30 cellular contexts compared by ENCODE assay signal in the genomic region with DNA sequence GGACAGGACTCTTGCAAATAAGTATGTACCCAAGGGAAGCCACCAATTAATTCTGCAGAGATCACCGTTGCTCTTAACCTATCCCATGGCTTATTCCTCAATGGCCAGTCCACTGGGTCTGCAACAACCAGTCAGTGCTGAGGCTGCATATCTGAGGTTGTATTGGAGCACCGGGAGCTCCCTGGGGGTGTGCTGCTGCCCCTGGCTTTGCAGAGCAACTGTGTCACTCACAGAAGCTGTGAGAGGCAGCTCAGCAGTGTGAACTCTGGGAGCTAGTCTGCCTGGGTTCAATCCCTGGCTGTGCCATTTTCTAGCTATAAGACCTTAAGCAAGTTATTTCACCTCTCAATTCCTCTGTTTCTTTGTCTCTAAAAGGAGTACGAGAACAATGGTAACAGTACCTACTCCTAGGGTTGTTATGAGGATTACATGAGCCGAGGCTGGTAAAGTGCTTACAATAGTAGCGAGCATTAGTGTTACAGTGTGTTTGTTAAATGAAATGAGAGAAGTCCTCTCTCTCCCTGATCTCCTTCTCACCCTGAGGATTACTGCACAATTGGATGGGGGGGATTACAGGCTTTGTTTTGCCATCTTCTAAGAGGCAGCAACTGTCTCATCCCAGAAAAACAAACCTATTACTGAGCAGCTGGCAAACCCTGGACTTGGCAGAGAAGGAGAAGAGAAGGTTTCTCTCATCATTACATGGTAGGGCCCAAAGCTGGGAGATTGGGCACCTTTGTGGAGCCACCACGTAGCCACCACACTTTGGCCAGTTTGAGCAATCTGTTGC. TPM values are rescaled to one million over a fixed set of nuclear protein-coding genes. Genes with fewer than 3 reads are reported as not detected.
DNase-seq lines count a peak whose midpoint lies in the region; ATAC-seq and TF ChIP-seq lines count a peak whose summit lies in the region.
"Had no signal": no experiment of that assay in that cellular context is flagged by ENCODE, and none has a peak within 500 bp of the region (broad histone marks: within the 10 kb centered on the region; RNA-seq: fewer than 3 reads in every experiment).

No MANE protein-coding gene starts in this region.

- no peaks in the 10 kb centered on the region for H3K9me3 Mint-ChIP-seq in glutamatergic neuron (ENCODE audit: unreplicated experiment)

- ATAC-seq in HG02870 (IDR thresholded peaks at IDR 0.05; ENCODE audit: unreplicated experiment), result no peak
- ATAC-seq: K562, Panc1 had no signal

- H3K27ac ChIP-seq in cardiac muscle cell (no peak overlapping the region), right atrium auricular region (no peak overlapping the region)
- H3K27ac ChIP-seq: GM23248, RWPE1 had no signal

- no peaks in the 10 kb centered on the region for H3K36me3 Mint-ChIP-seq in glutamatergic neuron (ENCODE audit: unreplicated experiment)
- H3K36me3 Mint-ChIP-seq: CD4-positive, CD25-positive, alpha-beta regulatory T cell had no signal

- peaks cover 41% of the 10 kb centered on the region for H3K4me1 Mint-ChIP-seq in glutamatergic neuron (ENCODE audit: low read depth, unreplicated experiment)

- DNase-seq in cardiac muscle cell (ENCODE audit: low read depth in 1 of 2, low spot score in 1 of 2), result no peak
- no peak for DNase-seq in right atrium auricular region (ENCODE audit: low spot score)
- peak; percentile 99 for DNase-seq in NCI-H82 (lab: John Stamatoyannopoulos, UW)
- DNase-seq in glutamatergic neuron, result peak; percentile 28
- DNase-seq in hypothalamus (lab: John Stamatoyannopoulos, UW), result no peak
- no peak for DNase-seq in NCI-H2171 treated with DMSO at 0.1 percent for 48 hours (lab: John Stamatoyannopoulos, UW)
- DNase-seq in Ammon's horn (ENCODE audit: low spot score), result no peak
- DNase-seq: 8988T; ACHN; CD4-positive, CD25-positive, alpha-beta regulatory T cell; DMS53; GM23248; H7; MV-4-11; NCI-H1105; NCI-H146; NCI-H1930; NCI-H226; NCI-H510A; NCI-H774; SHP77 had no signal

- H3K4me3 ChIP-seq in cardiac muscle cell, result peak overlapping the region; percentile 63
- no peak overlapping the region for H3K4me3 ChIP-seq in right atrium auricular region
- H3K4me3 ChIP-seq: GM23248, K562 had no signal

- H3K27ac Mint-ChIP-seq in glutamatergic neuron (ENCODE audit: unreplicated experiment), result no peak overlapping the region
- H3K27ac Mint-ChIP-seq: CD4-positive, CD25-positive, alpha-beta regulatory T cell had no signal

- H3K9me3 ChIP-seq in cardiac muscle cell (ENCODE audit: low read depth) (no peaks in the 10 kb centered on the region), right atrium auricular region (no peaks in the 10 kb centered on the region)

- H3K27me3 Mint-ChIP-seq in glutamatergic neuron (ENCODE audit: unreplicated experiment), result no peaks in the 10 kb centered on the region

- H3K36me3 ChIP-seq in cardiac muscle cell (no peaks in the 10 kb centered on the region), right atrium auricular region (no peaks in the 10 kb centered on the region)

- TF ChIP-seq CTCF in cardiac muscle cell (IDR thresholded peaks at IDR 0.05; ENCODE audit: low read depth, low read length) (no peak), right atrium auricular region (IDR thresholded peaks at IDR 0.05) (no peak), glutamatergic neuron (IDR thresholded peaks at IDR 0.05; ENCODE audit: partially characterized antibody, unreplicated experiment) (no peak)

- H3K4me3 Mint-ChIP-seq in glutamatergic neuron (ENCODE audit: unreplicated experiment), result peak overlapping the region; percentile 31
- H3K4me3 Mint-ChIP-seq: CD4-positive, CD25-positive, alpha-beta regulatory T cell had no signal

- peaks cover 62% of the 10 kb centered on the region for H3K4me1 ChIP-seq in cardiac muscle cell (ENCODE audit: low read depth)
- H3K4me1 ChIP-seq in right atrium auricular region, result peaks cover 0 to 23% of the 10 kb centered on the region in 2 donors

- H3K27me3 ChIP-seq in cardiac muscle cell, result no peaks in the 10 kb centered on the region
- no peaks in the 10 kb centered on the region for H3K27me3 ChIP-seq in right atrium auricular region

RNA-seq across cellular contexts. Expression of a gene that starts 3.6 kb away (rescaled TPM):
- total RNA-seq in cardiac muscle cell, result 247 and 285 TPM in 2 replicates
- 296 and 429 TPM in 2 replicates for polyA plus RNA-seq in cardiac muscle cell
- total RNA-seq in right atrium auricular region, result 1 to 10 TPM; 1.2 to 3.3 TPM
- total RNA-seq in glutamatergic neuron (ENCODE audit: unreplicated experiment), result 10.4 TPM
- total RNA-seq: CD4-positive, CD25-positive, alpha-beta regulatory T cell; G401; GM23248; K562; LHCN-M2; MCF 10A; OCI-LY7 had no signal
- polyA plus RNA-seq: BJ, GM23248, K562 had no signal

Comparison
In these comparisons a context has a peak if more than half of its experiments do, and no peak if none do; other contexts are left out.
1. RNA of a gene that starts 3.6 kb away (total RNA-seq): 247 to 285 TPM in cardiac muscle cell; 10.4 TPM in glutamatergic neuron (single experiment) and 1.2 to 3.3 TPM in right atrium auricular region; every median in the first group is over 10 times any median in the second.
2. DNase-seq: peak in NCI-H82 (single experiment) and glutamatergic neuron (single experiment); none in cardiac muscle cell (0 of 2), right atrium auricular region (single experiment), hypothalamus (0 of 51), NCI-H2171 treated with DMSO at 0.1 percent for 48 hours (single experiment) and Ammon's horn (single experiment).